Comparison of ENCODE assay signal across 1 cellular context in the genomic region with DNA sequence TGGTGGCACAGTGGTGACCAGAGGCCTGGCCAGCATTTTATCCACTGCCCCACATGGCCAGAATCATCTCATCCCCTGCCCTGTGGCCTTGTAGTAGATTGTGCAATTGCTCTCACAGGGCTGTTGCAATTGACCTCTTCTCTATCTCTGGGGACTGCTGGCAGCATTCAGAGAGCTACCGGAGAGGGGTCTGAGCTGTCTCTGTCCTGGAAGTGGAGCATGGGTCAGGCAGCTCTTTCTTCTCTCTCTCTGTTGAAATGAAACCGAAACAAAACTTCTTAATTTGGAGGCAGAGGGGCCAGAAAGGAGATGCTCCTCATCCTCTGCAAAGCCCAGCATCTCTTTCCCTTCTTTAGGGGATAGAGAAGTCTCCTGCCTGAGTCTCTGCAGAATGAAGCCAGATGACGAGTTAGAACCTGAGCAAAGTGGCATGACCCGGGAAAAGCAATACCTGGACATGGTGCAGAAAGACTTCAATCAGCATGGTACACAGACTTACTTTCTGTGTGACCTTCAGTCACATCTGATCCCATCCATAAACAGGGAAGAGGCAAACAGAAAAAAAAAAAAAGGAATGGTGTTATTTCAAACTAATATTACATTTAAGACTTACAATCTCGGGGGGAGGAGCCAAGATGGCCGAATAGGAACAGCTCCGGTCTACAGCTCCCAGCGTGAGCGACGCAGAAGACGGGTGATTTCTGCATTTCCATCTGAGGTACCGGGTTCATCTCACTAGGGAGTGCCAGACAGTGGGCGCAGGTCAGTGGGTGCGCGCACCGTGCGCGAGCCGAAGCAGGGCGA.
TF ChIP-seq lines count a peak whose summit lies in the region.

No MANE protein-coding gene starts in this region.

TF ChIP-seq in SK-N-SH, 30 proteins besides CTCF, POLR2A, EP300 and RAD21 (continued from another document):
- no peak for TF ChIP-seq RXRA (IDR thresholded peaks at IDR 0.05; ENCODE audit: borderline replicate concordance, low read depth)
- TF ChIP-seq CHD2 (IDR thresholded peaks at IDR 0.05; ENCODE audit: low read length, partially characterized antibody), result no peak
- no peak for TF ChIP-seq TCF12 (IDR thresholded peaks at IDR 0.05)
- TF ChIP-seq JUND (IDR thresholded peaks at IDR 0.05), result no peak
- no peak for TF ChIP-seq FOXJ3 (CRISPR knock-in tag; IDR thresholded peaks at IDR 0.05)
- TF ChIP-seq, protein P1, sequence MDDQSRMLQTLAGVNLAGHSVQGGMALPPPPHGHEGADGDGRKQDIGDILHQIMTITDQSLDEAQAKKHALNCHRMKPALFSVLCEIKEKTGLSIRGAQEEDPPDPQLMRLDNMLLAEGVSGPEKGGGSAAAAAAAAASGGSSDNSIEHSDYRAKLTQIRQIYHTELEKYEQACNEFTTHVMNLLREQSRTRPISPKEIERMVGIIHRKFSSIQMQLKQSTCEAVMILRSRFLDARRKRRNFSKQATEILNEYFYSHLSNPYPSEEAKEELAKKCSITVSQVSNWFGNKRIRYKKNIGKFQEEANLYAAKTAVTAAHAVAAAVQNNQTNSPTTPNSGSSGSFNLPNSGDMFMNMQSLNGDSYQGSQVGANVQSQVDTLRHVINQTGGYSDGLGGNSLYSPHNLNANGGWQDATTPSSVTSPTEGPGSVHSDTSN (IDR thresholded peaks at IDR 0.05), result no peak
- TF ChIP-seq, protein P2, sequence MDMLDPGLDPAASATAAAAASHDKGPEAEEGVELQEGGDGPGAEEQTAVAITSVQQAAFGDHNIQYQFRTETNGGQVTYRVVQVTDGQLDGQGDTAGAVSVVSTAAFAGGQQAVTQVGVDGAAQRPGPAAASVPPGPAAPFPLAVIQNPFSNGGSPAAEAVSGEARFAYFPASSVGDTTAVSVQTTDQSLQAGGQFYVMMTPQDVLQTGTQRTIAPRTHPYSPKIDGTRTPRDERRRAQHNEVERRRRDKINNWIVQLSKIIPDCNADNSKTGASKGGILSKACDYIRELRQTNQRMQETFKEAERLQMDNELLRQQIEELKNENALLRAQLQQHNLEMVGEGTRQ (IDR thresholded peaks at IDR 0.05; ENCODE audit: borderline replicate concordance, low read depth, low read length), result no peak
- no peak for TF ChIP-seq MEF2A (IDR thresholded peaks at IDR 0.05; ENCODE audit: borderline replicate concordance, low read depth)
